In the genomic region with DNA sequence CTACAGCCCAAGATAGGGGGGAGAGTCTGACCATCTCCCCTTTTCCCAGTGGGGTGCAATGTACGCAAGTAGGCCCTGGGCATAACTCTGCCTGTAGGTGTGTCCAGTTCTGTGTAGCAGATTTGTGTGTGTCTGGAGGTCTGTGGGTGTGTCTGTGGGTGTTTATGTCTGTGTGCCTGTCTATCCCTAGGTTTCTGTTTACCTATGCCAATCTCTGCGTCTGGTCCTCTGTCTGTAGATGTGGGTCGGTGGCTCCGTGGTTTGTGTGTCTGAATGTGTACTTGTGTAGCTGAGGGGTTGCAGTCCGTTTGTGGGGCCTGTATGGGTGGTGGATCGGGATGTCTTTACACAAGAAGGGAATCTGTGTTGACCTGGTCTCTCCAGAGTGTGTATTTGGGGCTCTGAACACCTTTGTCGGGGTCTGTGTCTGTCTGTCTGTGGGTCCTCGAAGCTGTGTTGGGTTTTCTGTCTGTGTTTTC, we compare ENCODE assay signal across 8 cellular contexts. TPM values are rescaled to one million over a fixed set of nuclear protein-coding genes. Genes with fewer than 3 reads are reported as not detected.
A peak's percentile ranks its signal among the peaks of the same experiment; 100 is the strongest.
DNase-seq lines count a peak whose midpoint lies in the region; ATAC-seq and TF ChIP-seq lines count a peak whose summit lies in the region.
"Had no signal": no experiment of that assay in that cellular context is flagged by ENCODE, and none has a peak within 500 bp of the region (broad histone marks: within the 10 kb centered on the region; RNA-seq: fewer than 3 reads in every experiment).

No MANE protein-coding gene starts in this region.

- H3K4me2 ChIP-seq in OCI-LY7 (ENCODE audit: low read length): no peak overlapping the region

- POLR2A ChIA-PET in OCI-LY7 (lab: Charles Lee): no interaction called here

- H3K79me2 ChIP-seq in OCI-LY7 (ENCODE audit: insufficient read depth, low read depth, low read length): no peaks in the 10 kb centered on the region

- TF ChIP-seq POLR2A in esophagus muscularis mucosa (IDR thresholded peaks at IDR 0.05; ENCODE audit: low read depth): no peak

- peaks cover 0 to 8% (median 0%) of the 10 kb centered on the region in 4 donors for H3K27me3 ChIP-seq in esophagus muscularis mucosa
- H3K27me3 ChIP-seq in foreskin keratinocyte: no peaks in the 10 kb centered on the region
- H3K27me3 ChIP-seq: adrenal gland had no signal

- H3K9me3 Mint-ChIP-seq in progenitor cell of endocrine pancreas (ENCODE audit: low read depth): no peaks in the 10 kb centered on the region

- no peak overlapping the region for H3K27ac ChIP-seq in OCI-LY7 (ENCODE audit: low read depth, low read length, poor library complexity, severe bottlenecking)
- peak overlapping the region in 3 of 4 donors; percentile 70 to 72 (median 71) for H3K27ac ChIP-seq in esophagus muscularis mucosa (replicated peaks in 1 of 4)
- H3K27ac ChIP-seq in foreskin keratinocyte: no peak overlapping the region

- ATAC-seq in foreskin keratinocyte (no peak), GM19463 (IDR thresholded peaks at IDR 0.05; ENCODE audit: unreplicated experiment) (no peak)

- peak overlapping the region; percentile 62 for H3K4me3 Mint-ChIP-seq in progenitor cell of endocrine pancreas (ENCODE audit: low read depth)

- BruUV-seq in OCI-LY7 (replicated peaks; lab: Mats Ljungman, UMichigan): no TSS peak

- H3K9me3 ChIP-seq in OCI-LY7 (ENCODE audit: low read length) (no peaks in the 10 kb centered on the region), esophagus muscularis mucosa (no peaks in the 10 kb centered on the region)
- H3K9me3 ChIP-seq: adrenal gland had no signal

- CTCF ChIA-PET in OCI-LY7 (lab: Charles Lee; ENCODE audit: unreplicated experiment): no interaction called here

- no peak overlapping the region for H3K27ac Mint-ChIP-seq in progenitor cell of endocrine pancreas

- 80% methylated on average over 8 of the region's 8 CpGs for WGBS in esophagus muscularis mucosa

- H3K36me3 ChIP-seq in OCI-LY7 (ENCODE audit: insufficient read depth, low read length) (no peaks in the 10 kb centered on the region), esophagus muscularis mucosa (peaks cover 0 to 9% (median 3%) of the 10 kb centered on the region in 4 donors)
- H3K36me3 ChIP-seq: adrenal gland had no signal

- no peaks in the 10 kb centered on the region for H3K9me2 ChIP-seq in OCI-LY7 (ENCODE audit: insufficient read depth, low read length)

- intact Hi-C loops in OCI-LY7 (cut with micrococcal nuclease; ENCODE audit: unreplicated experiment): no loop called here
- intact Hi-C loops in esophagus muscularis mucosa (cut with DNase I): no loop called here

- no peak for TF ChIP-seq CTCF in OCI-LY7 (conservative IDR thresholded peaks at IDR 0.05; ENCODE audit: low read length)
- no peak for TF ChIP-seq CTCF in esophagus muscularis mucosa (IDR thresholded peaks at IDR 0.05)
- TF ChIP-seq CTCF in progenitor cell of endocrine pancreas (IDR thresholded peaks at IDR 0.05; ENCODE audit: unreplicated experiment): no peak
- TF ChIP-seq CTCF in foreskin keratinocyte (conservative IDR thresholded peaks at IDR 0.05): no peak

- no peak for TF ChIP-seq EP300 in esophagus muscularis mucosa (IDR thresholded peaks at IDR 0.05)

- H3K27me3 Mint-ChIP-seq in progenitor cell of endocrine pancreas: no peaks in the 10 kb centered on the region

- no peaks in the 10 kb centered on the region for H4K20me1 ChIP-seq in OCI-LY7 (ENCODE audit: insufficient read depth, low read length)

- H3K4me1 ChIP-seq in OCI-LY7 (ENCODE audit: insufficient read depth, low read length, poor library complexity, severe bottlenecking): peaks cover 16% of the 10 kb centered on the region
- peaks cover 15 to 49% (median 38%) of the 10 kb centered on the region in 4 donors for H3K4me1 ChIP-seq in esophagus muscularis mucosa
- no peaks in the 10 kb centered on the region for H3K4me1 ChIP-seq in foreskin keratinocyte

- H3K4me3 ChIP-seq in OCI-LY7 (ENCODE audit: low read depth, low read length, poor library complexity, severe bottlenecking): no peak overlapping the region
- peak overlapping the region in 3 of 4 donors; percentile 69 to 88 (median 72) for H3K4me3 ChIP-seq in esophagus muscularis mucosa

- H2AFZ ChIP-seq in OCI-LY7 (ENCODE audit: low read length): peak overlapping the region; percentile 12; the same call in 1 of the 2 replicates

- H3K4me1 Mint-ChIP-seq in progenitor cell of endocrine pancreas (ENCODE audit: low read depth): peaks cover 15% of the 10 kb centered on the region

- DNase-seq in GM03348 (ENCODE audit: low spot score): peak; percentile 3
- DNase-seq in OCI-LY7 (ENCODE audit: low spot score): no peak
- DNase-seq in esophagus muscularis mucosa (ENCODE audit: extremely low spot score): no peak
- DNase-seq in progenitor cell of endocrine pancreas (ENCODE audit: low spot score, unreplicated experiment): no peak
- no peak for DNase-seq in foreskin keratinocyte
- DNase-seq in KG1 (lab: John Stamatoyannopoulos, UW): no peak

- H3K36me3 Mint-ChIP-seq in progenitor cell of endocrine pancreas (ENCODE audit: insufficient read depth): no peaks in the 10 kb centered on the region

RNA-seq across cellular contexts. Expression of gene NYAP1, which starts 0.9 kb away (rescaled TPM):
- 0.08 and 0.98 TPM in 2 replicates for total RNA-seq in OCI-LY7 (2014; rRNA removed; shearing (Covaris generic))
- total RNA-seq in OCI-LY7 (2022): 0.10 and 0.50 TPM in 2 replicates
- 1 to 10 TPM; 1.7 to 3.2 (median 1.9) TPM for total RNA-seq in esophagus muscularis mucosa
- total RNA-seq in progenitor cell of endocrine pancreas: 4.6 and 4.9 TPM in 2 replicates
- total RNA-seq in foreskin keratinocyte: 1.9 and 2.4 TPM in 2 replicates
- 1.3 and 1.4 TPM in 2 replicates for polyA plus RNA-seq in foreskin keratinocyte

RNA-seq across cellular contexts. Expression of gene TSC22D4, which starts 5.7 kb away (rescaled TPM):
- 38.5 and 41.4 TPM in 2 replicates for total RNA-seq in OCI-LY7 (2014; rRNA removed; shearing (Covaris generic))
- total RNA-seq in OCI-LY7 (2022) (75.4 and 76.6 TPM in 2 replicates), esophagus muscularis mucosa (10 to 100 TPM; 26.2 to 51.4 (median 33.1) TPM), progenitor cell of endocrine pancreas (27.9 and 32.2 TPM in 2 replicates), foreskin keratinocyte (37.8 and 44.4 TPM in 2 replicates)
- polyA plus RNA-seq in foreskin keratinocyte: 42.9 and 52.7 TPM in 2 replicates

RNA-seq across cellular contexts. Expression of gene SPACDR, which starts 20.6 kb away (rescaled TPM):
- 0.54 and 1.6 TPM in 2 replicates for total RNA-seq in OCI-LY7 (2014; rRNA removed; shearing (Covaris generic))
- 2.4 and 3.7 TPM in 2 replicates for total RNA-seq in OCI-LY7 (2022)
- total RNA-seq in esophagus muscularis mucosa: under 1 TPM in 1 of 4 donors, not detected in 3; 0.78 TPM
- 0.67 and 1.7 TPM in 2 replicates for total RNA-seq in progenitor cell of endocrine pancreas
- 0.28 and 0.54 TPM in 2 replicates for total RNA-seq in foreskin keratinocyte
- 0.77 and 1.1 TPM in 2 replicates for polyA plus RNA-seq in foreskin keratinocyte

RNA-seq across cellular contexts. Expression of gene PPP1R35, which starts 48.4 kb away (rescaled TPM):
- 127 and 137 TPM in 2 replicates for total RNA-seq in OCI-LY7 (2014; rRNA removed; shearing (Covaris generic))
- total RNA-seq in OCI-LY7 (2022): 86.9 and 90.6 TPM in 2 replicates
- 10 to 100 TPM; 24.5 to 35.1 (median 27.0) TPM for total RNA-seq in esophagus muscularis mucosa
- total RNA-seq in progenitor cell of endocrine pancreas: 23.7 and 29.8 TPM in 2 replicates
- total RNA-seq in foreskin keratinocyte: 28.4 and 32.3 TPM in 2 replicates
- 45.8 and 52.1 TPM in 2 replicates for polyA plus RNA-seq in foreskin keratinocyte

RNA-seq across cellular contexts. Expression of gene AGFG2, which starts 54.3 kb away (rescaled TPM):
- 7.9 and 11.5 TPM in 2 replicates for total RNA-seq in OCI-LY7 (2014; rRNA removed; shearing (Covaris generic))
- total RNA-seq in OCI-LY7 (2022) (15.2 and 17.1 TPM in 2 replicates), esophagus muscularis mucosa (10 to 100 TPM; 31.6 to 79.6 (median 35.1) TPM), progenitor cell of endocrine pancreas (9.8 and 10.3 TPM in 2 replicates), foreskin keratinocyte (9.6 and 9.8 TPM in 2 replicates)
- 8.4 and 9.2 TPM in 2 replicates for polyA plus RNA-seq in foreskin keratinocyte

Comparison
In these comparisons a context has a peak if more than half of its experiments do, and no peak if none do; other contexts are left out.
1. H3K27ac ChIP-seq: peak in esophagus muscularis mucosa (3 of 4); none in OCI-LY7 (single experiment) and foreskin keratinocyte (single experiment).